ENCODE assay signal across 8 cellular contexts in genomic region chr6:29964904-29965872, GRCh38. TPM values are rescaled to one million over a fixed set of nuclear protein-coding genes. Genes with fewer than 3 reads are reported as not detected.
A peak's percentile ranks its signal among the peaks of the same experiment; 100 is the strongest.
DNase-seq lines count a peak whose midpoint lies in the region; ATAC-seq and TF ChIP-seq lines count a peak whose summit lies in the region.

No MANE protein-coding gene starts in this region.

- H3K27ac ChIP-seq in BLaER1 (peak overlapping the region; percentile 96), duodenal mucosa (ENCODE audit: low read depth, low read length) (peak overlapping the region; percentile 71), lower lobe of right lung (peak overlapping the region; percentile 89)

- intact Hi-C loops in activated CD4-positive, alpha-beta memory T cell treated with anti-CD3 and anti-CD28 coated beads for 36 hours (cut with micrococcal nuclease), result loop anchor here (1.0 to 5.0 kb wide), 2 partner anchors 18 to 213 kb away; no protein-coding TSS in a partner anchor
- intact Hi-C loops in lower lobe of right lung (cut with DNase I), result no loop called here

- peak overlapping the region; percentile 95 for H3K27ac Mint-ChIP-seq in activated CD4-positive, alpha-beta memory T cell treated with anti-CD3 and anti-CD28 coated beads for 36 hours

- H4K20me1 ChIP-seq in BLaER1, result no peaks in the 10 kb centered on the region

- CTCF ChIA-PET in activated CD4-positive, alpha-beta memory T cell treated with anti-CD3 and anti-CD28 coated beads for 36 hours (lab: Charles Lee), result interaction anchor here (0.6 to 5.1 kb wide), 10 partner anchors 11 to 315 kb away, joined by 3 to 45 read pairs (median 3); no protein-coding TSS in a partner anchor

- H3K36me3 Mint-ChIP-seq in activated CD4-positive, alpha-beta memory T cell treated with anti-CD3 and anti-CD28 coated beads for 36 hours, result no peaks in the 10 kb centered on the region

- no peaks in the 10 kb centered on the region for H3K9me3 Mint-ChIP-seq in activated CD4-positive, alpha-beta memory T cell treated with anti-CD3 and anti-CD28 coated beads for 36 hours

- peak overlapping the region; percentile 82 for H3K4me3 Mint-ChIP-seq in activated CD4-positive, alpha-beta memory T cell treated with anti-CD3 and anti-CD28 coated beads for 36 hours

- H3K36me3 ChIP-seq in BLaER1, result no peaks in the 10 kb centered on the region
- H3K36me3 ChIP-seq in duodenal mucosa (ENCODE audit: control insufficient read depth in 1 of 2, insufficient read depth in 2 of 2, low read length in 2 of 2), result no peaks in the 10 kb centered on the region
- H3K36me3 ChIP-seq in lower lobe of right lung, result no peaks in the 10 kb centered on the region

- no peaks in the 10 kb centered on the region for H3K9me3 ChIP-seq in BLaER1
- no peaks in the 10 kb centered on the region for H3K9me3 ChIP-seq in duodenal mucosa (ENCODE audit: control insufficient read depth in 1 of 2, low read length in 2 of 2)
- H3K9me3 ChIP-seq in lower lobe of right lung, result no peaks in the 10 kb centered on the region

- peak overlapping the region; percentile 91 for H3K4me2 ChIP-seq in BLaER1

- POLR2A ChIA-PET in activated CD4-positive, alpha-beta memory T cell treated with anti-CD3 and anti-CD28 coated beads for 36 hours (lab: Charles Lee), result interaction anchor here (0.9 to 2.3 kb wide), 4 partner anchors 10 to 24 kb away, joined by 4 to 14 read pairs (median 7); no protein-coding TSS in a partner anchor

- H3K4me3 ChIP-seq in BLaER1, result peak overlapping the region; percentile 66
- peak overlapping the region; percentile 75 to 82 for H3K4me3 ChIP-seq in duodenal mucosa (ENCODE audit: low read depth in 1 of 2, low read length in 2 of 2)
- H3K4me3 ChIP-seq in lower lobe of right lung, result peak overlapping the region; percentile 54

- H3K9ac ChIP-seq in BLaER1 (peak overlapping the region; percentile 84), duodenal mucosa (ENCODE audit: low read depth in 1 of 2, low read length in 2 of 2) (peak overlapping the region; percentile 75 to 80)

- ATAC-seq in GM19328 (IDR thresholded peaks at IDR 0.05; ENCODE audit: unreplicated experiment), result peak; percentile 93
- ATAC-seq in HG03520 (IDR thresholded peaks at IDR 0.05; ENCODE audit: unreplicated experiment), result peak; percentile 95
- ATAC-seq in lower lobe of right lung, result peak; percentile 90 to 92

- H3K4me1 Mint-ChIP-seq in activated CD4-positive, alpha-beta memory T cell treated with anti-CD3 and anti-CD28 coated beads for 36 hours (ENCODE audit: low read depth), result peaks cover 43% of the 10 kb centered on the region

- no peaks in the 10 kb centered on the region for H3K27me3 ChIP-seq in BLaER1
- no peaks in the 10 kb centered on the region for H3K27me3 ChIP-seq in duodenal mucosa (ENCODE audit: control insufficient read depth in 1 of 2, insufficient read depth in 2 of 2, low read length in 2 of 2)
- no peaks in the 10 kb centered on the region for H3K27me3 ChIP-seq in lower lobe of right lung (ENCODE audit: low read depth)

- peak; percentile 78 for DNase-seq in NCI-H748 treated with DMSO at 0.1 percent for 48 hours (lab: John Stamatoyannopoulos, UW)
- peak; percentile 88 for DNase-seq in activated CD4-positive, alpha-beta memory T cell treated with anti-CD3 and anti-CD28 coated beads for 36 hours
- DNase-seq in lower lobe of right lung, result peak; percentile 84
- DNase-seq in stimulated activated CD4-positive, alpha-beta T cell treated with anti-CD3 and anti-CD28 coated beads, TNF-alpha, amount 100 ng/mL, for 24 hours (ENCODE audit: low read depth in 3 of 3), result peak; percentile 56 to 64 (median 64)

- no peak for TF ChIP-seq CTCF in lower lobe of right lung (IDR thresholded peaks at IDR 0.05)

- H3K27me3 Mint-ChIP-seq in activated CD4-positive, alpha-beta memory T cell treated with anti-CD3 and anti-CD28 coated beads for 36 hours, result no peaks in the 10 kb centered on the region

- peaks cover 43% of the 10 kb centered on the region for H3K4me1 ChIP-seq in BLaER1
- peaks cover 25 to 45% of the 10 kb centered on the region in 2 donors for H3K4me1 ChIP-seq in duodenal mucosa (ENCODE audit: control insufficient read depth in 1 of 2, insufficient read depth in 2 of 2, low read length in 2 of 2)
- peaks cover 46% of the 10 kb centered on the region for H3K4me1 ChIP-seq in lower lobe of right lung

RNA-seq across cellular contexts. Expression of gene HLA-A, which starts 22.9 kb away (rescaled TPM):
- total RNA-seq in activated CD4-positive, alpha-beta memory T cell treated with anti-CD3 and anti-CD28 coated beads for 36 hours, result 1,000 to 10,000 TPM; 1,413 to 1,470 TPM
- total RNA-seq in lower lobe of right lung, result 1,064 TPM

Comparison
In these comparisons a context has a peak if more than half of its experiments do, and no peak if none do; other contexts are left out.
1. Peak in every context shown above with its lines: DNase-seq, ATAC-seq, H3K4me3 ChIP-seq and H3K27ac ChIP-seq.